1 cellular context compared by ENCODE assay signal in genomic region chr21:36155603-36156338, GRCh38.
TF ChIP-seq lines count a peak whose summit lies in the region.

No MANE protein-coding gene starts in this region.

TF ChIP-seq in IMR-90, 13 proteins besides CTCF, POLR2A, EP300 and RAD21 (continued from another document):
- no peak for TF ChIP-seq CEBPB (IDR thresholded peaks at IDR 0.05; ENCODE audit: low read depth, low read length)
